ENCODE assay signal across 13 cellular contexts in genomic region chr16:3659200-3659599, GRCh38. TPM values are rescaled to one million over a fixed set of nuclear protein-coding genes. Genes with fewer than 3 reads are reported as not detected.
DNase-seq lines count a peak whose midpoint lies in the region; ATAC-seq, FAIRE-seq and TF ChIP-seq lines count a peak whose summit lies in the region.
"Had no signal": no experiment of that assay in that cellular context is flagged by ENCODE, and none has a peak within 500 bp of the region (broad histone marks: within the 10 kb centered on the region; RNA-seq: fewer than 3 reads in every experiment).

No MANE protein-coding gene starts in this region.

- H2AFZ ChIP-seq in astrocyte (ENCODE audit: low read depth, low read length), result no peak overlapping the region

- no peak for ATAC-seq in CD4-positive, alpha-beta T cell (ENCODE audit: poor library complexity)
- ATAC-seq in naive thymus-derived CD8-positive, alpha-beta T cell, result no peak
- no peak for ATAC-seq in HG02678 (IDR thresholded peaks at IDR 0.05; ENCODE audit: unreplicated experiment)

- no peaks in the 10 kb centered on the region for H3K9me3 ChIP-seq in CD4-positive, alpha-beta T cell (ENCODE audit: control insufficient read depth, low read length)
- H3K9me3 ChIP-seq in astrocyte (ENCODE audit: insufficient read depth, low read depth, low read length), result no peaks in the 10 kb centered on the region
- H3K9me3 ChIP-seq: breast epithelium had no signal

- no peaks in the 10 kb centered on the region for H3K79me2 ChIP-seq in astrocyte (ENCODE audit: insufficient read depth, low read length)

- TF ChIP-seq CTCF in CD4-positive, alpha-beta T cell (IDR thresholded peaks at IDR 0.05), result no peak
- TF ChIP-seq CTCF in astrocyte (IDR thresholded peaks at IDR 0.05; ENCODE audit: insufficient read depth, low read depth, low read length) (no peak), RWPE1 (conservative IDR thresholded peaks at IDR 0.05; ENCODE audit: low read depth) (no peak)

- no peaks in the 10 kb centered on the region for H4K20me1 ChIP-seq in astrocyte (ENCODE audit: insufficient read depth, low read length)

- no peak for FAIRE-seq in astrocyte (lab: Jason Lieb, UNC)

- DNase-seq in CD4-positive, alpha-beta T cell, result no peak
- DNase-seq in LHCN-M2 (ENCODE audit: low read depth) (peak; percentile 50), astrocyte (ENCODE audit: low read depth) (peak; percentile 14), RWPE1 (ENCODE audit: low spot score) (no peak), SKM-1 (lab: John Stamatoyannopoulos, UW; ENCODE audit: unreplicated experiment) (no peak)
- DNase-seq in naive thymus-derived CD8-positive, alpha-beta T cell, result no peak
- DNase-seq: activated CD8-positive, alpha-beta memory T cell treated with anti-CD3 and anti-CD28 coated beads, Interleukin-2, amount 50 U/mL, for 48 hours; COR-L47; H7; NCI-H2029 treated with DMSO at 0.1 percent for 48 hours; NCI-H774 had no signal

- CTCF ChIA-PET in CD4-positive, alpha-beta T cell (lab: Charles Lee), result no interaction called here
- CTCF ChIA-PET in RWPE1 (lab: Yijun Ruan, JAX), result no interaction called here

- no peak overlapping the region for H3K4me3 Mint-ChIP-seq in CD4-positive, alpha-beta T cell
- H3K4me3 Mint-ChIP-seq in astrocyte (ENCODE audit: unreplicated experiment), result no peak overlapping the region
- no peak overlapping the region for H3K4me3 Mint-ChIP-seq in naive thymus-derived CD8-positive, alpha-beta T cell

- H3K27ac ChIP-seq in CD4-positive, alpha-beta T cell (ENCODE audit: low read depth, low read length), result no peak overlapping the region
- H3K27ac ChIP-seq in astrocyte (ENCODE audit: low read depth, low read length) (no peak overlapping the region), RWPE1 (no peak overlapping the region)
- H3K27ac ChIP-seq: breast epithelium had no signal

- H3K36me3 Mint-ChIP-seq in CD4-positive, alpha-beta T cell (ENCODE audit: low read depth), result peaks cover 70% of the 10 kb centered on the region
- peaks cover 27% of the 10 kb centered on the region for H3K36me3 Mint-ChIP-seq in astrocyte (ENCODE audit: low read depth, unreplicated experiment)
- H3K36me3 Mint-ChIP-seq in naive thymus-derived CD8-positive, alpha-beta T cell, result peaks cover 0 to 63% (median 0%) of the 10 kb centered on the region in 3 donors

- peaks cover 2% of the 10 kb centered on the region for H3K4me1 Mint-ChIP-seq in CD4-positive, alpha-beta T cell (ENCODE audit: low read depth)
- H3K4me1 Mint-ChIP-seq in astrocyte (ENCODE audit: low read depth, unreplicated experiment), result peaks cover 10% of the 10 kb centered on the region
- peaks cover 0 to 3% (median under 1%) of the 10 kb centered on the region in 4 donors for H3K4me1 Mint-ChIP-seq in naive thymus-derived CD8-positive, alpha-beta T cell

- H3K4me3 ChIP-seq in astrocyte (ENCODE audit: insufficient read depth, low read depth, low read length), result no peak overlapping the region
- H3K4me3 ChIP-seq: breast epithelium had no signal

- H3K27ac Mint-ChIP-seq in CD4-positive, alpha-beta T cell, result peak overlapping the region; percentile 31
- H3K27ac Mint-ChIP-seq in astrocyte (ENCODE audit: unreplicated experiment), result peak overlapping the region; percentile 89
- H3K27ac Mint-ChIP-seq in naive thymus-derived CD8-positive, alpha-beta T cell, result peak overlapping the region in 8 of 10 donors; percentile 31 to 79 (median 67)

- POLR2A ChIA-PET in CD4-positive, alpha-beta T cell (lab: Charles Lee), result no interaction called here
- POLR2A ChIA-PET in naive thymus-derived CD8-positive, alpha-beta T cell (lab: Charles Lee), result interaction anchor here (0.6 kb wide), 1 partner anchor 35 kb away, joined by 4 read pairs; no protein-coding TSS in a partner anchor
- POLR2A ChIA-PET in RWPE1 (lab: Yijun Ruan, JAX; ENCODE audit: low non-redundant PET), result no interaction called here

- H3K9me3 Mint-ChIP-seq in CD4-positive, alpha-beta T cell, result no peaks in the 10 kb centered on the region
- no peaks in the 10 kb centered on the region for H3K9me3 Mint-ChIP-seq in astrocyte (ENCODE audit: unreplicated experiment)
- no peaks in the 10 kb centered on the region for H3K9me3 Mint-ChIP-seq in naive thymus-derived CD8-positive, alpha-beta T cell

- intact Hi-C loops in CD4-positive, alpha-beta T cell (cut with DNase I, micrococcal nuclease), result no loop called here

- H3K9ac ChIP-seq in astrocyte (ENCODE audit: low read length), result no peak overlapping the region

- no peaks in the 10 kb centered on the region for H3K27me3 ChIP-seq in CD4-positive, alpha-beta T cell (ENCODE audit: control insufficient read depth, insufficient read depth, low read length)
- no peaks in the 10 kb centered on the region for H3K27me3 ChIP-seq in astrocyte (ENCODE audit: insufficient read depth, low read length)
- H3K27me3 ChIP-seq: breast epithelium had no signal

- no peaks in the 10 kb centered on the region for H3K4me1 ChIP-seq in astrocyte (ENCODE audit: insufficient read depth, low read length)
- H3K4me1 ChIP-seq: breast epithelium had no signal

- H3K4me2 ChIP-seq in astrocyte (ENCODE audit: low read length), result no peak overlapping the region

- peaks cover 23% of the 10 kb centered on the region for H3K36me3 ChIP-seq in astrocyte (ENCODE audit: insufficient read depth, low read length)

- H3K27me3 Mint-ChIP-seq in CD4-positive, alpha-beta T cell, result no peaks in the 10 kb centered on the region
- no peaks in the 10 kb centered on the region for H3K27me3 Mint-ChIP-seq in astrocyte (ENCODE audit: low read depth, unreplicated experiment)
- no peaks in the 10 kb centered on the region for H3K27me3 Mint-ChIP-seq in naive thymus-derived CD8-positive, alpha-beta T cell

RNA-seq across cellular contexts. Expression of gene DNASE1, which starts 4.7 kb away (rescaled TPM):
- 10 to 100 TPM in 1 of 2 experiments, 1 to 10 TPM in 1; 9.5 to 10.4 TPM for total RNA-seq in CD4-positive, alpha-beta T cell
- total RNA-seq in LHCN-M2 (2014; rRNA removed) (7.3 and 10.6 TPM in 2 replicates), astrocyte (16.2 and 16.9 TPM in 2 replicates)
- polyA plus RNA-seq in LHCN-M2 (2012), result 7.0 TPM
- total RNA-seq in naive thymus-derived CD8-positive, alpha-beta T cell, result 10 to 100 TPM; 53.5 to 56.7 TPM
- 10 to 100 TPM in 1 of 3 donors, 1 to 10 TPM in 2; 1.5 to 15.4 (median 2.8) TPM for polyA plus RNA-seq in naive thymus-derived CD8-positive, alpha-beta T cell

RNA-seq across cellular contexts. Expression of gene SLX4, which starts 47.8 kb away (rescaled TPM):
- 1 to 10 TPM; 5.1 to 5.2 TPM for total RNA-seq in CD4-positive, alpha-beta T cell
- total RNA-seq in LHCN-M2 (2014; rRNA removed) (6.8 and 7.0 TPM in 2 replicates), astrocyte (7.8 and 7.9 TPM in 2 replicates)
- 3.5 TPM for polyA plus RNA-seq in LHCN-M2 (2012)
- 1 to 10 TPM; 7.8 to 8.6 TPM for total RNA-seq in naive thymus-derived CD8-positive, alpha-beta T cell
- 1 to 10 TPM in 1 of 3 donors, under 1 TPM in 2; 0.32 to 1.2 (median 0.43) TPM for polyA plus RNA-seq in naive thymus-derived CD8-positive, alpha-beta T cell

RNA-seq across cellular contexts. Expression of gene TRAP1, which starts 58.1 kb away (rescaled TPM):
- total RNA-seq in CD4-positive, alpha-beta T cell, result 10 to 100 TPM; 68.0 to 75.9 TPM
- total RNA-seq in LHCN-M2 (2014; rRNA removed), result 56.0 and 63.1 TPM in 2 replicates
- polyA plus RNA-seq in LHCN-M2 (2012), result 69.3 TPM
- 57.1 and 63.3 TPM in 2 replicates for total RNA-seq in astrocyte
- total RNA-seq in naive thymus-derived CD8-positive, alpha-beta T cell, result 100 to 1,000 TPM; 155 to 158 TPM
- polyA plus RNA-seq in naive thymus-derived CD8-positive, alpha-beta T cell, result 10 to 100 TPM; 57.1 to 79.1 (median 58.6) TPM

Comparison
In these comparisons a context has a peak if more than half of its experiments do, and no peak if none do; other contexts are left out.
1. DNase-seq: peak in LHCN-M2 (single experiment) and astrocyte (single experiment); none in CD4-positive, alpha-beta T cell (0 of 10), naive thymus-derived CD8-positive, alpha-beta T cell (0 of 10), RWPE1 (single experiment) and SKM-1 (single experiment).
2. H3K27ac Mint-ChIP-seq: peak in every context shown above with its lines; median percentile 89 in astrocyte; 67 in naive thymus-derived CD8-positive, alpha-beta T cell; 31 in CD4-positive, alpha-beta T cell.